Comparison of ENCODE assay signal across 9 cellular contexts in the genomic region with DNA sequence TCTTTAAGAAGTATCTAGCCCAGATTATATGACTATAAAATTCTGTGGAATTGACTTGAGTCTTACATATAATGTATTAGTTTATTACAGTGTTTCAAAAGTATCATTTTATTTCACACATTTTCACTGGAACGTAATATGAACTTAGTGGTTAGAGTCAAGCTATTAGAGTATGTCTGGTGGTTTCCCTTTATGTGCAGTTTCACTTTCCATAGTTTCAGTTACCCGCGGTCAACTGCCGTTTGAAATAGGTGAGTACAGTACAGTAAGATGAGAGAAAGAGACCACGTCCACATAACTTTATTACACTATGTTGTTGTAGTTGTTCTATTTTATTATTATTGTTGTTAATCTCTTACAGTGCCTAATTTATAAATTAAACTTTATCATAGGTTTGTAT. TPM values are rescaled to one million over a fixed set of nuclear protein-coding genes. Genes with fewer than 3 reads are reported as not detected.
A peak's percentile ranks its signal among the peaks of the same experiment; 100 is the strongest.
DNase-seq lines count a peak whose midpoint lies in the region; ATAC-seq and TF ChIP-seq lines count a peak whose summit lies in the region.
"Had no signal": no experiment of that assay in that cellular context is flagged by ENCODE, and none has a peak within 500 bp of the region (broad histone marks: within the 10 kb centered on the region; RNA-seq: fewer than 3 reads in every experiment).

No MANE protein-coding gene starts in this region.

- 71 to 75% methylated on average over 5 of the region's 5 CpGs for whole genome bisulfite sequencing in gastroesophageal sphincter (ENCODE audit: low coverage in 1 of 2), 2 donors

- no peak for TF ChIP-seq EP300 in gastroesophageal sphincter (IDR thresholded peaks at IDR 0.05)

- H3K27ac ChIP-seq in gastroesophageal sphincter, result no peak overlapping the region

- H3K4me1 ChIP-seq in gastroesophageal sphincter, result peaks cover 0 to 5% (median 0%) of the 10 kb centered on the region in 3 donors
- H3K4me1 ChIP-seq: HAP-1 had no signal

- DNase-seq in naive B cell (peak; percentile 34), endothelial cell (ENCODE audit: low spot score) (no peak)
- DNase-seq: left cardiac atrium had no signal

- H3K27me3 Mint-ChIP-seq in naive B cell (no peaks in the 10 kb centered on the region), endothelial cell (ENCODE audit: unreplicated experiment) (no peaks in the 10 kb centered on the region)

- no peaks in the 10 kb centered on the region for H3K27me3 ChIP-seq in gastroesophageal sphincter

- H3K9me3 Mint-ChIP-seq in naive B cell, result peaks cover 0 to 2% (median 0%) of the 10 kb centered on the region in 7 donors
- H3K9me3 Mint-ChIP-seq in endothelial cell (ENCODE audit: unreplicated experiment), result no peaks in the 10 kb centered on the region

- peaks cover 11 to 22% (median 16%) of the 10 kb centered on the region in 3 donors for H3K4me1 Mint-ChIP-seq in naive B cell
- H3K4me1 Mint-ChIP-seq in endothelial cell (ENCODE audit: unreplicated experiment), result peaks cover 3% of the 10 kb centered on the region

- H3K36me3 Mint-ChIP-seq in naive B cell (peaks cover 6 to 8% of the 10 kb centered on the region in 2 donors), endothelial cell (ENCODE audit: low read depth, unreplicated experiment) (no peaks in the 10 kb centered on the region)

- TF ChIP-seq CTCF in gastroesophageal sphincter (IDR thresholded peaks at IDR 0.05) (no peak), endothelial cell (IDR thresholded peaks at IDR 0.05; ENCODE audit: unreplicated experiment) (no peak)

- peak overlapping the region in 1 of 8 donors; percentile 43 for H3K4me3 Mint-ChIP-seq in naive B cell
- no peak overlapping the region for H3K4me3 Mint-ChIP-seq in endothelial cell (ENCODE audit: unreplicated experiment)

- no peaks in the 10 kb centered on the region for H3K36me3 ChIP-seq in gastroesophageal sphincter
- H3K36me3 ChIP-seq: HAP-1 had no signal

- no peaks in the 10 kb centered on the region for H3K9me3 ChIP-seq in gastroesophageal sphincter
- H3K9me3 ChIP-seq: HAP-1 had no signal

- no peak overlapping the region for H3K4me3 ChIP-seq in gastroesophageal sphincter
- H3K4me3 ChIP-seq: HAP-1 had no signal

- H3K27ac Mint-ChIP-seq in naive B cell (peak overlapping the region in 4 of 6 donors; percentile 49 to 88 (median 74)), endothelial cell (ENCODE audit: unreplicated experiment) (no peak overlapping the region)

- ATAC-seq in GM18873 (IDR thresholded peaks at IDR 0.05; ENCODE audit: low FRiP score, unreplicated experiment) (peak; percentile 95), GM21737 (IDR thresholded peaks at IDR 0.05; ENCODE audit: unreplicated experiment) (peak; percentile 97), HG03575 (IDR thresholded peaks at IDR 0.05; ENCODE audit: extremely low read depth, insufficient number of reproducible peaks, low FRiP score, unreplicated experiment) (peak; percentile 98), naive B cell (ENCODE audit: low read depth in 2 of 2) (peak; percentile 97 to 98), gastroesophageal sphincter (no peak), SK-N-SH treated with all-trans-retinoic acid at 6 μM for 48 hours (no peak)
- ATAC-seq: left cardiac atrium had no signal

- no peak for TF ChIP-seq POLR2A in gastroesophageal sphincter (IDR thresholded peaks at IDR 0.05)

TF ChIP-seq in SK-N-SH treated with all-trans-retinoic acid at 6 μM for 48 hours, 23 proteins besides CTCF, POLR2A, EP300 and RAD21:
- no peak for TF ChIP-seq PPARA (CRISPR knock-in tag; IDR thresholded peaks at IDR 0.05; ENCODE audit: borderline replicate concordance)
- no peak for TF ChIP-seq ARNTL (CRISPR knock-in tag; IDR thresholded peaks at IDR 0.05; ENCODE audit: borderline replicate concordance, low read depth)
- TF ChIP-seq, protein P1, sequence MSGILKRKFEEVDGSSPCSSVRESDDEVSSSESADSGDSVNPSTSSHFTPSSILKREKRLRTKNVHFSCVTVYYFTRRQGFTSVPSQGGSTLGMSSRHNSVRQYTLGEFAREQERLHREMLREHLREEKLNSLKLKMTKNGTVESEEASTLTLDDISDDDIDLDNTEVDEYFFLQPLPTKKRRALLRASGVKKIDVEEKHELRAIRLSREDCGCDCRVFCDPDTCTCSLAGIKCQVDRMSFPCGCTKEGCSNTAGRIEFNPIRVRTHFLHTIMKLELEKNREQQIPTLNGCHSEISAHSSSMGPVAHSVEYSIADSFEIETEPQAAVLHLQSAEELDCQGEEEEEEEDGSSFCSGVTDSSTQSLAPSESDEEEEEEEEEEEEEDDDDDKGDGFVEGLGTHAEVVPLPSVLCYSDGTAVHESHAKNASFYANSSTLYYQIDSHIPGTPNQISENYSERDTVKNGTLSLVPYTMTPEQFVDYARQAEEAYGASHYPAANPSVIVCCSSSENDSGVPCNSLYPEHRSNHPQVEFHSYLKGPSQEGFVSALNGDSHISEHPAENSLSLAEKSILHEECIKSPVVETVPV (CRISPR knock-in tag; IDR thresholded peaks at IDR 0.05), result no peak
- no peak for TF ChIP-seq RARB (CRISPR knock-in tag; IDR thresholded peaks at IDR 0.05)
- TF ChIP-seq CREB5 (CRISPR knock-in tag; IDR thresholded peaks at IDR 0.05; ENCODE audit: low read depth), result no peak
- TF ChIP-seq GLIS3 (CRISPR knock-in tag; IDR thresholded peaks at IDR 0.05), result no peak
- no peak for TF ChIP-seq ZC3H10 (CRISPR knock-in tag; IDR thresholded peaks at IDR 0.05)
- no peak for TF ChIP-seq ZFP3 (CRISPR knock-in tag; IDR thresholded peaks at IDR 0.05)
- no peak for TF ChIP-seq POU6F1 (CRISPR knock-in tag; IDR thresholded peaks at IDR 0.05; ENCODE audit: borderline replicate concordance, low read depth)
- no peak for TF ChIP-seq OSR1 (CRISPR knock-in tag; IDR thresholded peaks at IDR 0.05)
- no peak for TF ChIP-seq TCF4 (CRISPR knock-in tag; IDR thresholded peaks at IDR 0.05; ENCODE audit: borderline replicate concordance)
- TF ChIP-seq ZFP30 (CRISPR knock-in tag; IDR thresholded peaks at IDR 0.05), result no peak
- no peak for TF ChIP-seq ZNF565 (CRISPR knock-in tag; conservative IDR thresholded peaks at IDR 0.05; ENCODE audit: low read depth)
- TF ChIP-seq ESRRG (CRISPR knock-in tag; IDR thresholded peaks at IDR 0.05), result no peak
- no peak for TF ChIP-seq PATZ1 (CRISPR knock-in tag; IDR thresholded peaks at IDR 0.05; ENCODE audit: borderline replicate concordance)
- TF ChIP-seq ZNF8 (CRISPR knock-in tag; IDR thresholded peaks at IDR 0.05), result no peak
- no peak for TF ChIP-seq ZNF70 (CRISPR knock-in tag; IDR thresholded peaks at IDR 0.05)

RNA-seq across cellular contexts. Expression of gene COMMD10, which starts 50.5 kb away (rescaled TPM):
- 10 to 100 TPM; 26.8 to 74.1 (median 43.2) TPM for polyA plus RNA-seq in naive B cell (ENCODE audit: low read depth in 6 of 6)
- total RNA-seq in gastroesophageal sphincter, result 10 to 100 TPM; 26.4 to 48.3 (median 29.6) TPM
- total RNA-seq in endothelial cell (ENCODE audit: unreplicated experiment), result 27.8 TPM

Comparison
In these comparisons a context has a peak if more than half of its experiments do, and no peak if none do; other contexts are left out.
1. ATAC-seq: peak in GM18873 (single experiment), GM21737 (single experiment), HG03575 (single experiment) and naive B cell (2 of 2); none in gastroesophageal sphincter (single experiment) and SK-N-SH treated with all-trans-retinoic acid at 6 μM for 48 hours (single experiment).